Comparison of ENCODE assay signal across 17 cellular contexts in the genomic region with DNA sequence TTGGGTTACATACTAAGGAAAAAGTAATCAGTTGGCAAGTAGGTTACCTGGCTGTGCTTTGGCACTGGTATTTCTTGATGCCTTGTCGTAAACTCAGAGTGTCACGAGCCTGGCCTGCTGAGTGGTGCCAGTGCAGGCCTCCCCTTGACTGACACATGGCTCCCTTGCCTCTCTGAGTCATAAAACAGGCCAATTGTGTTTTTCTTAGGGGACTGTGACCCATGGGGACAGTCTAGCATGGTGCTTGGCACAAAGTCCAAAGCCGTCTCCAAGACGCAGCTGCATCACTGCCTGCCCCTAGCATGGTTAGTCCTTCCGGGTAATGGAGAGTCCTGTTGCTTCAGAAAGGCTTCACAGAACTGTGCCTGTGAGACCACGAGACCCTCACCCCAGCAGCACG.
DNase-seq lines count a peak whose midpoint lies in the region; TF ChIP-seq lines count a peak whose summit lies in the region.
"Had no signal": no experiment of that assay in that cellular context is flagged by ENCODE, and none has a peak within 500 bp of the region (broad histone marks: within the 10 kb centered on the region; RNA-seq: fewer than 3 reads in every experiment).

No MANE protein-coding gene starts in this region.

- H3K36me3 ChIP-seq in BLaER1 = no peaks in the 10 kb centered on the region
- peaks cover 0 to 55% (median 0%) of the 10 kb centered on the region in 6 donors for H3K36me3 ChIP-seq in spleen
- no peaks in the 10 kb centered on the region for H3K36me3 ChIP-seq in thyroid gland
- no peaks in the 10 kb centered on the region for H3K36me3 ChIP-seq in effector memory CD4-positive, alpha-beta T cell (ENCODE audit: control insufficient read depth, insufficient read depth, low read length)

- no peak overlapping the region for H3K4me3 Mint-ChIP-seq in osteocyte (ENCODE audit: unreplicated experiment)
- H3K4me3 Mint-ChIP-seq: CD4-positive, alpha-beta T cell had no signal

- TF ChIP-seq POLR2A in spleen (IDR thresholded peaks at IDR 0.05) (no peak), thyroid gland (IDR thresholded peaks at IDR 0.05) (no peak)

- H3K36me3 Mint-ChIP-seq in osteocyte (ENCODE audit: unreplicated experiment) = peaks cover 14% of the 10 kb centered on the region

- H4K20me1 ChIP-seq in BLaER1 = no peaks in the 10 kb centered on the region

- H3K27me3 Mint-ChIP-seq in osteocyte (ENCODE audit: unreplicated experiment) = no peaks in the 10 kb centered on the region
- H3K27me3 Mint-ChIP-seq: CD4-positive, alpha-beta T cell had no signal

- intact Hi-C loops in spleen (cut with DNase I; ENCODE audit: low total_unique reads) (no loop called here), thyroid gland (cut with DNase I) (no loop called here)

- DNase-seq in islet precursor cell (peak; percentile 43), spleen (peak; percentile 44), thyroid gland (no peak), osteocyte (ENCODE audit: extremely low spot score, unreplicated experiment) (no peak)
- DNase-seq in effector memory CD4-positive, alpha-beta T cell = no peak
- DNase-seq: Calu3; CD4-positive, alpha-beta T cell; DMS53; GOT3; KBM-7; NCI-H1436; NCI-H2029; NCI-H2171 treated with DMSO at 0.1 percent for 48 hours; NCI-H446 treated with DMSO at 0.1 percent for 48 hours; NCI-H748 treated with DMSO at 0.1 percent for 48 hours had no signal

- H3K9me3 Mint-ChIP-seq in osteocyte (ENCODE audit: unreplicated experiment) = no peaks in the 10 kb centered on the region
- H3K9me3 Mint-ChIP-seq: CD4-positive, alpha-beta T cell had no signal

- no peak overlapping the region for H3K27ac Mint-ChIP-seq in osteocyte (ENCODE audit: unreplicated experiment)
- H3K27ac Mint-ChIP-seq: CD4-positive, alpha-beta T cell had no signal

- H3K27me3 ChIP-seq in BLaER1 (no peaks in the 10 kb centered on the region), spleen (replicated peaks in 1 of 7) (no peaks in the 10 kb centered on the region), thyroid gland (no peaks in the 10 kb centered on the region)
- no peaks in the 10 kb centered on the region for H3K27me3 ChIP-seq in effector memory CD4-positive, alpha-beta T cell (replicated peaks; ENCODE audit: control insufficient read depth, insufficient read depth, low read length, poor library complexity, severe bottlenecking)

- H3K4me1 ChIP-seq in BLaER1 (peaks cover 14% of the 10 kb centered on the region), spleen (no peaks in the 10 kb centered on the region), thyroid gland (no peaks in the 10 kb centered on the region)
- no peaks in the 10 kb centered on the region for H3K4me1 ChIP-seq in effector memory CD4-positive, alpha-beta T cell (ENCODE audit: control insufficient read depth, insufficient read depth, low read length, poor library complexity, severe bottlenecking)

- H3K9me3 ChIP-seq in BLaER1 = no peaks in the 10 kb centered on the region
- H3K9me3 ChIP-seq in spleen = no peaks in the 10 kb centered on the region
- H3K9me3 ChIP-seq in thyroid gland = no peaks in the 10 kb centered on the region
- H3K9me3 ChIP-seq in effector memory CD4-positive, alpha-beta T cell (ENCODE audit: control insufficient read depth, low read length) = no peaks in the 10 kb centered on the region

- H3K9ac ChIP-seq in BLaER1 = no peak overlapping the region

- TF ChIP-seq CTCF in spleen (IDR thresholded peaks at IDR 0.05 in 8 of 11, conservative IDR thresholded peaks at IDR 0.05 in 3 of 11) (no peak), thyroid gland (IDR thresholded peaks at IDR 0.05) (no peak), osteocyte (IDR thresholded peaks at IDR 0.05) (no peak)

- no peak overlapping the region for H3K27ac ChIP-seq in BLaER1
- H3K27ac ChIP-seq in angular gyrus (ENCODE audit: low read depth, low read length) = peak overlapping the region; percentile 83
- H3K27ac ChIP-seq in spleen = no peak overlapping the region
- H3K27ac ChIP-seq in thyroid gland = no peak overlapping the region
- no peak overlapping the region for H3K27ac ChIP-seq in effector memory CD4-positive, alpha-beta T cell (ENCODE audit: insufficient read depth, low read length, poor library complexity, severe bottlenecking)

- 85 to 97% (median 95%) methylated on average over 4 to 7 of the region's 7 CpGs for WGBS in spleen, 5 donors
- 92 to 97% methylated on average over 5 to 7 of the region's 7 CpGs for WGBS in thyroid gland, 2 donors

- H3K4me3 ChIP-seq in BLaER1 (no peak overlapping the region), spleen (no peak overlapping the region), thyroid gland (replicated peaks in 1 of 3) (no peak overlapping the region)
- no peak overlapping the region for H3K4me3 ChIP-seq in effector memory CD4-positive, alpha-beta T cell (ENCODE audit: insufficient read depth, low read depth, low read length, poor library complexity, severe bottlenecking)

- no peaks in the 10 kb centered on the region for H3K4me1 Mint-ChIP-seq in osteocyte (ENCODE audit: unreplicated experiment)

- peak overlapping the region; percentile 69; the same call in 1 of the 2 replicates for H3K4me2 ChIP-seq in BLaER1

Comparison
In these comparisons a context has a peak if more than half of its experiments do, and no peak if none do; other contexts are left out.
1. DNase-seq: peak in islet precursor cell (single experiment) and spleen (single experiment); none in thyroid gland (0 of 2), osteocyte (single experiment) and effector memory CD4-positive, alpha-beta T cell (0 of 3).